In the genomic region with DNA sequence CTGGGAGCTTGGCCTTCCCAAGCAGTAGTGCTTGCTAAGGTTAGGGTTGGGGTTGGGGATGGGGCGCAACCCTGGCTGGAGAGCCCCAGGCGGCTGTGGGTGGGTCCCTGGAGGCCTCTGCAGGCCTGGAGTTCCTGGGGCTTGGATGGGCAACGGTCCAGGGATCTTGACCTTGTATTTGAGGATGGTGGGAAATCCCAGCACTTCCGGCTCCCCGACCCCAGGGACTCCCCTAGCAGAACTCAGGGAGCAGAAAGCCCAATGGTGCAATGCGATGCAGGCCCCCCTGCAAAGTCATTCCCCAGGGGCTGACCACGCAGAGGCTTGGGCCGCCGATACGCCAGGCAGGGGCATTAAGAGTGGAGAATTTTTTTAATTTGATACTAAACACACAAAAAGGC, we compare ENCODE assay signal across 8 cellular contexts. TPM values are rescaled to one million over a fixed set of nuclear protein-coding genes. Genes with fewer than 3 reads are reported as not detected.
DNase-seq lines count a peak whose midpoint lies in the region; ATAC-seq and TF ChIP-seq lines count a peak whose summit lies in the region.

No MANE protein-coding gene starts in this region.

- peaks cover 25% of the 10 kb centered on the region for H3K27me3 Mint-ChIP-seq in stimulated activated naive CD8-positive, alpha-beta T cell treated with anti-CD3 and anti-CD28 coated beads, Interleukin-15, amount 100 ng/mL, for 72 hours

- no peak for TF ChIP-seq POLR2A in adrenal gland (IDR thresholded peaks at IDR 0.05)

- ATAC-seq in stimulated activated naive CD8-positive, alpha-beta T cell treated with anti-CD3 and anti-CD28 coated beads, Interleukin-15, amount 100 ng/mL, for 72 hours, result no peak

- peak overlapping the region; percentile 87 to 96 for H3K4me3 Mint-ChIP-seq in stimulated activated naive CD8-positive, alpha-beta T cell treated with anti-CD3 and anti-CD28 coated beads, Interleukin-15, amount 100 ng/mL, for 72 hours

- peak overlapping the region; percentile 86 for H3K9ac ChIP-seq in HUES64 (ENCODE audit: low read depth, low read length)
- H3K9ac ChIP-seq in iPS-18a (ENCODE audit: low read length), result peak overlapping the region; percentile 67

- intact Hi-C loops in adrenal gland (cut with DNase I), result loop anchor here in 1 of 2 donors (10.0 kb wide), 1 partner anchor 320 kb away; no protein-coding TSS in a partner anchor

- H3K27ac Mint-ChIP-seq in stimulated activated naive CD8-positive, alpha-beta T cell treated with anti-CD3 and anti-CD28 coated beads, Interleukin-15, amount 100 ng/mL, for 72 hours, result peak overlapping the region; percentile 96 to 97

- peaks cover 40% of the 10 kb centered on the region for H3K27me3 ChIP-seq in HUES64 (ENCODE audit: insufficient read depth, low read length)
- no peaks in the 10 kb centered on the region for H3K27me3 ChIP-seq in adrenal gland
- peaks cover 40% of the 10 kb centered on the region for H3K27me3 ChIP-seq in iPS-18a (ENCODE audit: control insufficient read depth, insufficient read depth, low read length)

- H3K9me3 Mint-ChIP-seq in stimulated activated naive CD8-positive, alpha-beta T cell treated with anti-CD3 and anti-CD28 coated beads, Interleukin-15, amount 100 ng/mL, for 72 hours, result no peaks in the 10 kb centered on the region

- H3K36me3 ChIP-seq in HUES64 (ENCODE audit: insufficient read depth, low read length) (no peaks in the 10 kb centered on the region), adrenal gland (replicated peaks in 1 of 2) (no peaks in the 10 kb centered on the region), iPS-18a (ENCODE audit: control insufficient read depth, low read depth, low read length) (no peaks in the 10 kb centered on the region)

- 73% methylated on average over 9 of the region's 10 CpGs for WGBS in HUES64
- 53 to 67% (median 62%) methylated on average over 8 to 10 of the region's 10 CpGs for WGBS in adrenal gland, 4 donors

- H3K9me3 ChIP-seq in HUES64 (ENCODE audit: insufficient read depth, low read depth, low read length) (no peaks in the 10 kb centered on the region), adrenal gland (replicated peaks in 1 of 3) (no peaks in the 10 kb centered on the region), iPS-18a (ENCODE audit: control insufficient read depth, low read depth, low read length) (no peaks in the 10 kb centered on the region)

- H3K4me3 ChIP-seq in HUES64 (ENCODE audit: low read length) (peak overlapping the region; percentile 81), adrenal gland (peak overlapping the region in 1 of 4 donors; percentile 95), iPS-18a (ENCODE audit: low read length) (peak overlapping the region; percentile 65)

- no peak for TF ChIP-seq CTCF in adrenal gland (IDR thresholded peaks at IDR 0.05)

- DNase-seq in adrenal gland (peak in 5 of 7 donors; percentile 9 to 55 (median 30)), NCI-H1436 (lab: John Stamatoyannopoulos, UW) (no peak), cerebellum (ENCODE audit: low spot score) (no peak), retina (no peak), SHP77 (lab: John Stamatoyannopoulos, UW) (no peak)
- no peak for DNase-seq in stimulated activated naive CD8-positive, alpha-beta T cell treated with anti-CD3 and anti-CD28 coated beads, Interleukin-15, amount 100 ng/mL, for 72 hours

- H3K27ac ChIP-seq in HUES64 (ENCODE audit: low read depth, low read length) (no peak overlapping the region; the same call in 1 of the 2 replicates), adrenal gland (peak overlapping the region in 2 of 5 donors; percentile 84 to 87), iPS-18a (ENCODE audit: low read length) (no peak overlapping the region)

- H3K4me1 Mint-ChIP-seq in stimulated activated naive CD8-positive, alpha-beta T cell treated with anti-CD3 and anti-CD28 coated beads, Interleukin-15, amount 100 ng/mL, for 72 hours, result peaks cover 37% of the 10 kb centered on the region

- H3K4me1 ChIP-seq in HUES64 (ENCODE audit: insufficient read depth, low read length) (no peaks in the 10 kb centered on the region; the same call in 1 of the 2 replicates), adrenal gland (replicated peaks in 1 of 2) (peaks cover 9 to 10% of the 10 kb centered on the region in 2 donors), iPS-18a (ENCODE audit: control insufficient read depth, low read depth, low read length) (no peaks in the 10 kb centered on the region)

RNA-seq across cellular contexts. Expression of a gene that starts 12.5 kb away (rescaled TPM):
- 3.0 TPM for polyA plus RNA-seq in HUES64 (2013, experiment 1 of 2)
- 4.9 TPM for polyA plus RNA-seq in HUES64 (2013, experiment 2 of 2)
- total RNA-seq in adrenal gland (1 to 10 TPM in 3 of 8 donors, under 1 TPM in 4, not detected in 1; 0.12 to 1.9 (median 0.84) TPM), cerebellum (1.2 TPM)
- 1 to 10 TPM in 2 of 3 donors, under 1 TPM in 1; 0.57 to 3.6 (median 3.0) TPM for polyA plus RNA-seq in adrenal gland

Comparison
In these comparisons a context has a peak if more than half of its experiments do, and no peak if none do; other contexts are left out.
1. DNase-seq: peak in adrenal gland (5 of 7); none in stimulated activated naive CD8-positive, alpha-beta T cell treated with anti-CD3 and anti-CD28 coated beads, Interleukin-15, amount 100 ng/mL, for 72 hours (0 of 2), NCI-H1436 (single experiment), cerebellum (single experiment), retina (single experiment) and SHP77 (0 of 2).